In the genomic region with DNA sequence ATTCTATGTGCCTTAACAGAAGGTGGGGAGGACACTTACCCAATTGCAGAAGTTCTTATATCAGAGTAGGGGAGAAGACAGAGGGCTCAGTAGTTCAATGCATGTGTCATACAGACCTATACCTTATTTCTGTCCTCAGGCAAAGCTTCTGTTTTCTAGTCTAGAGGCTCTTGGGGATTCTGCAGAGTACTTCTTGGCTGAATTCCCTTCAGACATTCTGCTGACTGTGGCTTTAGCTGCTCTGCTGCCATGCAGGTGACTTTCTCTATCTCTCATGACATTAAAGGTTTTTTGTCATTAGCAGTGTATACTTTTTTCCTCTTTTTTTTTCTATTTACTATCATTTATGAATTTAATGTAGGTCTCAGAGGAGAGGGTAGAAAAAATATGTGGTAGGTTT, we compare ENCODE assay signal across 18 cellular contexts.
"Had no signal": no experiment of that assay in that cellular context is flagged by ENCODE, and none has a peak within 500 bp of the region (broad histone marks: within the 10 kb centered on the region; RNA-seq: fewer than 3 reads in every experiment).

No MANE protein-coding gene starts in this region.

- DNase-seq: colonic mucosa; dermis blood vessel endothelial cell; esophagus squamous epithelium; foreskin fibroblast; left colon; left ventricle myocardium superior; mucosa of descending colon; naive thymus-derived CD8-positive, alpha-beta T cell; psoas muscle; sigmoid colon; stimulated activated CD4-positive, alpha-beta T cell treated with anti-CD3 and anti-CD28 coated beads, Interleukin-2, amount 100 ng/mL, for 24 hours; stimulated activated CD4-positive, alpha-beta T cell treated with anti-CD3 and anti-CD28 coated beads, Interleukin-4, amount 100 ng/mL, for 4 hours; stimulated activated naive B cell treated with anti-CD40 and anti-IgM and Interleukin-4, amounts not matched to agents 10 μg/mL and 1 μg/mL and 100 μg/mL, for 72 hours; stimulated activated naive CD8-positive, alpha-beta T cell treated with anti-CD3 and anti-CD28 coated beads, Interleukin-15, amount 100 ng/mL, for 72 hours; testis had no signal

- H3K4me3 ChIP-seq: colonic mucosa, esophagus squamous epithelium, mucosa of descending colon, psoas muscle, sigmoid colon, skin epidermis, testis, tibial nerve had no signal

- H3K4me1 Mint-ChIP-seq: naive thymus-derived CD8-positive, alpha-beta T cell; stimulated activated naive B cell treated with anti-CD40 and anti-IgM and Interleukin-4, amounts not matched to agents 10 μg/mL and 1 μg/mL and 100 μg/mL, for 72 hours; stimulated activated naive CD8-positive, alpha-beta T cell treated with anti-CD3 and anti-CD28 coated beads, Interleukin-15, amount 100 ng/mL, for 72 hours had no signal

- H3K27ac Mint-ChIP-seq: naive thymus-derived CD8-positive, alpha-beta T cell; stimulated activated naive B cell treated with anti-CD40 and anti-IgM and Interleukin-4, amounts not matched to agents 10 μg/mL and 1 μg/mL and 100 μg/mL, for 72 hours; stimulated activated naive CD8-positive, alpha-beta T cell treated with anti-CD3 and anti-CD28 coated beads, Interleukin-15, amount 100 ng/mL, for 72 hours had no signal

- H3K9me3 Mint-ChIP-seq: stimulated activated naive CD8-positive, alpha-beta T cell treated with anti-CD3 and anti-CD28 coated beads, Interleukin-15, amount 100 ng/mL, for 72 hours had no signal

- H3K4me1 ChIP-seq: colonic mucosa, esophagus squamous epithelium, psoas muscle, testis, tibial nerve had no signal

- H3K27ac ChIP-seq: colonic mucosa, esophagus squamous epithelium, neutrophil, psoas muscle, sigmoid colon, skin epidermis, testis, tibial nerve had no signal

- H3K27me3 ChIP-seq: colonic mucosa, esophagus squamous epithelium, neutrophil, sigmoid colon, testis, tibial nerve had no signal

- H3K9me3 ChIP-seq: colonic mucosa, esophagus squamous epithelium, mucosa of descending colon, neutrophil, psoas muscle, sigmoid colon, testis, tibial nerve had no signal

- H3K27me3 Mint-ChIP-seq: naive thymus-derived CD8-positive, alpha-beta T cell; stimulated activated naive B cell treated with anti-CD40 and anti-IgM and Interleukin-4, amounts not matched to agents 10 μg/mL and 1 μg/mL and 100 μg/mL, for 72 hours; stimulated activated naive CD8-positive, alpha-beta T cell treated with anti-CD3 and anti-CD28 coated beads, Interleukin-15, amount 100 ng/mL, for 72 hours had no signal

- H3K4me3 Mint-ChIP-seq: naive thymus-derived CD8-positive, alpha-beta T cell; stimulated activated naive B cell treated with anti-CD40 and anti-IgM and Interleukin-4, amounts not matched to agents 10 μg/mL and 1 μg/mL and 100 μg/mL, for 72 hours; stimulated activated naive CD8-positive, alpha-beta T cell treated with anti-CD3 and anti-CD28 coated beads, Interleukin-15, amount 100 ng/mL, for 72 hours had no signal

- ATAC-seq: left colon; left ventricle myocardium superior; mucosa of descending colon; naive thymus-derived CD8-positive, alpha-beta T cell; psoas muscle; stimulated activated naive B cell treated with anti-CD40 and anti-IgM and Interleukin-4, amounts not matched to agents 10 μg/mL and 1 μg/mL and 100 μg/mL, for 72 hours; stimulated activated naive CD8-positive, alpha-beta T cell treated with anti-CD3 and anti-CD28 coated beads, Interleukin-15, amount 100 ng/mL, for 72 hours had no signal

- H3K36me3 ChIP-seq: colonic mucosa, esophagus squamous epithelium, neutrophil, sigmoid colon, tibial nerve had no signal

- H3K36me3 Mint-ChIP-seq: naive thymus-derived CD8-positive, alpha-beta T cell; stimulated activated naive B cell treated with anti-CD40 and anti-IgM and Interleukin-4, amounts not matched to agents 10 μg/mL and 1 μg/mL and 100 μg/mL, for 72 hours had no signal
